ENCODE assay signal across 1 cellular context in genomic region chr19:12890299-12890786, GRCh38.
TF ChIP-seq lines count a peak whose summit lies in the region.

No MANE protein-coding gene starts in this region.

TF ChIP-seq in HEK293, 187 proteins besides CTCF, POLR2A, EP300 and RAD21 (continued from another document):
- TF ChIP-seq ZNF2 (tag by site-specific recombination; IDR thresholded peaks at IDR 0.05) (peak; percentile 95), ZNF785 (tag by site-specific recombination; IDR thresholded peaks at IDR 0.05) (peak; percentile 84; the same call in 1 of the 2 replicates), ZNF621 (tag by site-specific recombination; IDR thresholded peaks at IDR 0.05) (peak; percentile 36; the same call in 1 of the 2 replicates), ZBTB7A (tag by site-specific recombination; IDR thresholded peaks at IDR 0.05; ENCODE audit: low read depth) (peak; percentile 62; the same call in 1 of the 2 replicates), ZNF704 (tag by site-specific recombination; IDR thresholded peaks at IDR 0.05) (0 out of 2 replicates have a peak, but pooled peaks have one; percentile 52), ZNF239 (tag by site-specific recombination; IDR thresholded peaks at IDR 0.05) (0 out of 2 replicates have a peak, but pooled peaks have one; percentile 58)
- TF ChIP-seq, protein P1, sequence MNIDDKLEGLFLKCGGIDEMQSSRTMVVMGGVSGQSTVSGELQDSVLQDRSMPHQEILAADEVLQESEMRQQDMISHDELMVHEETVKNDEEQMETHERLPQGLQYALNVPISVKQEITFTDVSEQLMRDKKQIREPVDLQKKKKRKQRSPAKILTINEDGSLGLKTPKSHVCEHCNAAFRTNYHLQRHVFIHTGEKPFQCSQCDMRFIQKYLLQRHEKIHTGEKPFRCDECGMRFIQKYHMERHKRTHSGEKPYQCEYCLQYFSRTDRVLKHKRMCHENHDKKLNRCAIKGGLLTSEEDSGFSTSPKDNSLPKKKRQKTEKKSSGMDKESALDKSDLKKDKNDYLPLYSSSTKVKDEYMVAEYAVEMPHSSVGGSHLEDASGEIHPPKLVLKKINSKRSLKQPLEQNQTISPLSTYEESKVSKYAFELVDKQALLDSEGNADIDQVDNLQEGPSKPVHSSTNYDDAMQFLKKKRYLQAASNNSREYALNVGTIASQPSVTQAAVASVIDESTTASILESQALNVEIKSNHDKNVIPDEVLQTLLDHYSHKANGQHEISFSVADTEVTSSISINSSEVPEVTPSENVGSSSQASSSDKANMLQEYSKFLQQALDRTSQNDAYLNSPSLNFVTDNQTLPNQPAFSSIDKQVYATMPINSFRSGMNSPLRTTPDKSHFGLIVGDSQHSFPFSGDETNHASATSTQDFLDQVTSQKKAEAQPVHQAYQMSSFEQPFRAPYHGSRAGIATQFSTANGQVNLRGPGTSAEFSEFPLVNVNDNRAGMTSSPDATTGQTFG (tag by site-specific recombination; IDR thresholded peaks at IDR 0.05; ENCODE audit: borderline replicate concordance): peak; percentile 52; the same call in 1 of the 2 replicates
